ENCODE assay signal across 24 cellular contexts in genomic region chr15:31111091-31111647, GRCh38. TPM values are rescaled to one million over a fixed set of nuclear protein-coding genes. Genes with fewer than 3 reads are reported as not detected.
"Had no signal": no experiment of that assay in that cellular context is flagged by ENCODE, and none has a peak within 500 bp of the region (broad histone marks: within the 10 kb centered on the region; RNA-seq: fewer than 3 reads in every experiment).

No MANE protein-coding gene starts in this region.

- H3K9me3 ChIP-seq: mucosa of descending colon, prostate gland, thyroid gland, uterus had no signal

- H3K4me1 ChIP-seq: gastroesophageal sphincter, heart left ventricle, neural progenitor cell, prostate gland, right atrium auricular region, uterus had no signal

- H3K36me3 ChIP-seq: brain microvascular endothelial cell, gastroesophageal sphincter, heart left ventricle, neural progenitor cell, prostate gland, right atrium auricular region, thyroid gland, uterus had no signal

- H3K9ac ChIP-seq: neural progenitor cell had no signal

- H2AFZ ChIP-seq: neural progenitor cell had no signal

- DNase-seq: activated CD4-positive, alpha-beta T cell treated with anti-CD3 and anti-CD28 coated beads, Interleukin-2, amount 10 ng/mL, durations not matched to agents 24 days and 14 days; activated CD8-positive, alpha-beta memory T cell treated with anti-CD3 and anti-CD28 coated beads, Interleukin-2, amount 50 U/mL, for 4 hours; activated CD8-positive, alpha-beta T cell treated with anti-CD3 and anti-CD28 coated beads for 36 hours; activated effector memory CD4-positive, alpha-beta T cell treated with anti-CD3 and anti-CD28 coated beads, Interleukin-2, amount 50 U/mL, for 16 hours; activated naive CD4-positive, alpha-beta T cell treated with anti-CD3 and anti-CD28 coated beads, Interleukin-2, amount 50 U/mL, for 16 hours; activated T-cell treated with anti-CD3 and anti-CD28 coated beads, Interleukin-2, amount 50 U/mL, for 48 hours; aorta; brain microvascular endothelial cell; effector CD8-positive, alpha-beta T cell; heart left ventricle; mucosa of descending colon; naive B cell; stimulated activated CD4-positive, alpha-beta T cell treated with anti-CD3 and anti-CD28 coated beads, Interleukin-2, amount 100 ng/mL, for 24 hours; stimulated activated naive CD4-positive, alpha-beta T cell treated with Interleukin-2 at 50 U/mL for 16 hours; T-cell; uterus had no signal

- H3K4me2 ChIP-seq: neural progenitor cell had no signal

- H3K27me3 ChIP-seq: brain microvascular endothelial cell, heart left ventricle, neural progenitor cell, right atrium auricular region, thyroid gland, uterus had no signal

- H3K27ac ChIP-seq: brain microvascular endothelial cell, gastroesophageal sphincter, heart left ventricle, neural progenitor cell, prostate gland, right atrium auricular region, thyroid gland, uterus had no signal

- ATAC-seq: activated CD8-positive, alpha-beta T cell treated with anti-CD3 and anti-CD28 coated beads for 36 hours; esophagus mucosa; gastroesophageal sphincter; heart left ventricle; mucosa of descending colon; T-cell had no signal

- H3K4me3 ChIP-seq: gastroesophageal sphincter, heart left ventricle, mucosa of descending colon, neural progenitor cell, prostate gland, right atrium auricular region, thyroid gland, uterus had no signal

RNA-seq across cellular contexts. Expression of gene TRPM1, which starts 9.6 kb away (rescaled TPM):
- total RNA-seq: activated CD4-positive, alpha-beta T cell treated with anti-CD3 and anti-CD28 coated beads, Interleukin-2, amount 10 ng/mL, durations not matched to agents 24 days and 14 days; activated CD8-positive, alpha-beta T cell treated with anti-CD3 and anti-CD28 coated beads for 36 hours; aorta; esophagus mucosa; gastroesophageal sphincter; heart left ventricle; liver; mucosa of descending colon; right atrium auricular region; subcutaneous adipose tissue; T-cell; thyroid gland; uterus had no signal
- polyA plus RNA-seq: aorta, liver had no signal
